18 cellular contexts compared by ENCODE assay signal in the genomic region with DNA sequence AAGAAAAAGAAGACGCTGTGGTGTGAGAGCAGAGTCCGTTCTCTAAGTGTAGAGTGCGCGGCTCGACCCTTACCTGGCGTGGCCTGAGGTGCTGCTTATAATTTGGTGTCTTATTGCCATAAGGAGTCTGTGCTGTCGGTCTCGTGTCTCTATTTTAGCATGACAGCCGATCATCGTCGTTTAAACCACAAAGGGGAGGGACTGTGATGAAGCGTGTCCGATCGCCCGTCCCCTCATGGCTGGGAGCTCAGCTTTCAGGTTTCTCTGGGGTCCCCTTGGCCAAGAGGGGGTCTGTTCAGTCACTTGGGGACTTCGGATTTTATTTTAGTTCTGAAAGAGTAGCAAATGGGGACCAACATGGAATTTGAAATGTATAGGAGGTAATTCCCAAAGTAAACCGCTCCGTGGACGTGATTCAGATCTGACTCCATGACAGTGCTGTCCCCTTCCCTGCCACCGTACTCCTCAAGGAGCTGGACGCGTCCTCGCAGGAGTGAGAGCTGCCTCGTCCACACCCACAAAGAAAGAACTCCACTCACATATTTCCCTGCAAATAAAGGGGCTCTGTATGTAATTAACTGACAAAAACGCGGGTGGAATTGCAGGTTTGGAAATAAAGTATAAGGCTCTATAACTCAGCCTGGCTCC.
A peak's percentile ranks its signal among the peaks of the same experiment; 100 is the strongest.
DNase-seq lines count a peak whose midpoint lies in the region; ATAC-seq and TF ChIP-seq lines count a peak whose summit lies in the region.
"Had no signal": no experiment of that assay in that cellular context is flagged by ENCODE, and none has a peak within 500 bp of the region (broad histone marks: within the 10 kb centered on the region; RNA-seq: fewer than 3 reads in every experiment).

No MANE protein-coding gene starts in this region.

- H3K27me3 ChIP-seq in Peyer's patch (no peaks in the 10 kb centered on the region), stomach (no peaks in the 10 kb centered on the region)
- H3K27me3 ChIP-seq: ovary, testis had no signal

- 89 to 91% methylated on average over 22 to 25 of the region's 26 CpGs for WGBS in mesodermal cell (ENCODE audit: insufficient coverage in 2 of 2), 2 experiments
- 57 to 75% (median 68%) methylated on average over 26 of the region's 26 CpGs for WGBS in stomach, 5 donors

- TF ChIP-seq POLR2A in Peyer's patch (IDR thresholded peaks at IDR 0.05) (no peak), stomach (IDR thresholded peaks at IDR 0.05) (no peak)

- peak in 2 of 3 experiments; percentile 59 to 69 for DNase-seq in NCI-H1417 (lab: John Stamatoyannopoulos, UW)
- DNase-seq in NCI-H1417 treated with DMSO at 0.1 percent for 48 hours (lab: John Stamatoyannopoulos, UW), result no peak
- DNase-seq in Peyer's patch, result no peak
- no peak for DNase-seq in stomach
- DNase-seq in CD1c-positive myeloid dendritic cell (ENCODE audit: extremely low spot score), result no peak
- DNase-seq in NCI-H1694 treated with DMSO at 0.1 percent for 48 hours (lab: John Stamatoyannopoulos, UW), result no peak
- DNase-seq: 8988T; activated gamma-delta T cell; CD8-positive, alpha-beta memory T cell; dorsolateral prefrontal cortex; GDM1; NCI-H2227 treated with DMSO at 0.1 percent for 48 hours; stimulated activated CD4-positive, alpha-beta T cell treated with anti-CD3 and anti-CD28 coated beads, Interleukin-1b, Interleukin-23, amount 100 ng/mL, for 48 hours; testis had no signal

- H3K4me3 ChIP-seq in Peyer's patch (no peak overlapping the region), mesodermal cell (ENCODE audit: extremely low read depth, insufficient read depth, low read length, poor library complexity, severe bottlenecking) (no peak overlapping the region), stomach (no peak overlapping the region)
- H3K4me3 ChIP-seq: lung, ovary, testis had no signal

- H3K9me3 ChIP-seq in Peyer's patch (no peaks in the 10 kb centered on the region), mesodermal cell (ENCODE audit: control insufficient read depth, low read length) (no peaks in the 10 kb centered on the region), stomach (no peaks in the 10 kb centered on the region)
- H3K9me3 ChIP-seq: ovary, testis had no signal

- ATAC-seq in HG02885 (IDR thresholded peaks at IDR 0.05; ENCODE audit: poor library complexity, unreplicated experiment), result no peak

- TF ChIP-seq CTCF in Peyer's patch (IDR thresholded peaks at IDR 0.05) (no peak), stomach (IDR thresholded peaks at IDR 0.05) (no peak)

- TF ChIP-seq EP300 in stomach (IDR thresholded peaks at IDR 0.05), result no peak

- peaks cover 0 to 33% (median 0%) of the 10 kb centered on the region in 4 donors for H3K4me1 ChIP-seq in Peyer's patch
- peaks cover 25% of the 10 kb centered on the region for H3K4me1 ChIP-seq in mesodermal cell (ENCODE audit: control insufficient read depth, insufficient read depth, low read length, poor library complexity, severe bottlenecking)
- peaks cover 34 to 98% (median 68%) of the 10 kb centered on the region in 4 donors for H3K4me1 ChIP-seq in stomach

- intact Hi-C loops in stomach (cut with DNase I; ENCODE audit: low total_unique reads), result no loop called here

- H3K27ac ChIP-seq in Peyer's patch (peak overlapping the region in 3 of 4 donors; percentile 38 to 62 (median 60)), mesodermal cell (ENCODE audit: low read depth, low read length, severe bottlenecking) (peak overlapping the region; percentile 60), stomach (peak overlapping the region; percentile 2 to 80 (median 54))
- H3K27ac ChIP-seq: ovary, testis had no signal

- H3K36me3 ChIP-seq in Peyer's patch (no peaks in the 10 kb centered on the region), mesodermal cell (ENCODE audit: control insufficient read depth, insufficient read depth, low read length) (no peaks in the 10 kb centered on the region), stomach (no peaks in the 10 kb centered on the region)
- H3K36me3 ChIP-seq: ovary had no signal

Comparison
In these comparisons a context has a peak if more than half of its experiments do, and no peak if none do; other contexts are left out.
1. DNase-seq: peak in NCI-H1417 (2 of 3); none in NCI-H1417 treated with DMSO at 0.1 percent for 48 hours (single experiment), Peyer's patch (0 of 3), stomach (single experiment), CD1c-positive myeloid dendritic cell (single experiment) and NCI-H1694 treated with DMSO at 0.1 percent for 48 hours (single experiment).
2. Peak in every context shown above with its lines, with median percentiles within 50 percentile points of each other: H3K27ac ChIP-seq.